In genomic region chr7:119685906-119686305, GRCh38 we compare ENCODE assay signal across 33 cellular contexts.
"Had no signal": no experiment of that assay in that cellular context is flagged by ENCODE, and none has a peak within 500 bp of the region (broad histone marks: within the 10 kb centered on the region; RNA-seq: fewer than 3 reads in every experiment).

No MANE protein-coding gene starts in this region.

- H3K27ac ChIP-seq: brain microvascular endothelial cell, esophagus muscularis mucosa, gastroesophageal sphincter, heart right ventricle, WERI-Rb-1 had no signal

- DNase-seq: activated B cell treated with CpG ODN at 0.5 μM for 24 hours; activated CD4-positive, alpha-beta T cell treated with anti-CD3 and anti-CD28 coated beads for 48 hours; activated CD4-positive, alpha-beta T cell treated with anti-CD3 and anti-CD28 coated beads, Interleukin-2, amount 50 U/mL, for 1 hour; activated CD4-positive, alpha-beta T cell treated with anti-CD3 and anti-CD28 coated beads, Interleukin-2, amount 50 U/mL, for 48 hours; activated CD8-positive, alpha-beta memory T cell treated with anti-CD3 and anti-CD28 coated beads for 24 hours; activated CD8-positive, alpha-beta T cell treated with anti-CD3 and anti-CD28 coated beads for 36 hours; activated effector memory CD4-positive, alpha-beta T cell treated with Interleukin-2 at 50 U/mL for 16 hours; activated gamma-delta T cell treated with Interleukin-2 at 50 U/mL for 16 hours; activated naive CD4-positive, alpha-beta T cell treated with anti-CD3 and anti-CD28 coated beads, Interleukin-2, amount 50 U/mL, for 16 hours; activated naive CD4-positive, alpha-beta T cell treated with Interleukin-2 at 50 U/mL for 16 hours; activated T-cell treated with anti-CD3 and anti-CD28 coated beads, Interleukin-2, amount 50 U/mL, for 4 hours; amniotic stem cell; anterior cingulate cortex; brain microvascular endothelial cell; cortex of kidney; dermis blood vessel endothelial cell; effector CD4-positive, alpha-beta T cell; effector memory CD8-positive, alpha-beta T cell; foreskin melanocyte; heart right ventricle; T-helper 1 cell; T-helper 17 cell; T1000; WERI-Rb-1 had no signal

- H3K27ac Mint-ChIP-seq: activated B cell treated with CpG ODN at 0.5 μM for 24 hours; activated CD8-positive, alpha-beta T cell treated with anti-CD3 and anti-CD28 coated beads for 36 hours; activated naive CD8-positive, alpha-beta T cell; activated T-helper 17 cell treated with anti-CD3 and anti-CD28 coated beads, Interleukin-2, amount 50 U/mL, for 72 hours; effector memory CD8-positive, alpha-beta T cell; T-helper 17 cell; T-helper 2 cell treated with Interferon-gamma antibody and Interleukin-4, amounts not matched to agents 5 μg/mL and 100 μg/mL, for 36 hours had no signal

- H3K4me3 Mint-ChIP-seq: activated B cell treated with CpG ODN at 0.5 μM for 24 hours; activated CD8-positive, alpha-beta T cell treated with anti-CD3 and anti-CD28 coated beads for 36 hours; activated naive CD8-positive, alpha-beta T cell; activated T-cell treated with anti-CD3 and anti-CD28 coated beads, Interleukin-2, amount 50 U/mL, for 4 hours; activated T-helper 17 cell treated with anti-CD3 and anti-CD28 coated beads, Interleukin-2, amount 50 U/mL, for 72 hours; effector memory CD8-positive, alpha-beta T cell; T-helper 17 cell; T-helper 2 cell treated with Interferon-gamma antibody and Interleukin-4, amounts not matched to agents 5 μg/mL and 100 μg/mL, for 36 hours had no signal

- H3K36me3 ChIP-seq: brain microvascular endothelial cell, esophagus muscularis mucosa, gastroesophageal sphincter, heart right ventricle, WERI-Rb-1 had no signal

- H3K9me3 ChIP-seq: esophagus muscularis mucosa, gastroesophageal sphincter, heart right ventricle had no signal

- H3K27me3 Mint-ChIP-seq: activated B cell treated with CpG ODN at 0.5 μM for 24 hours; activated CD8-positive, alpha-beta T cell treated with anti-CD3 and anti-CD28 coated beads for 36 hours; activated naive CD8-positive, alpha-beta T cell; activated T-helper 17 cell treated with anti-CD3 and anti-CD28 coated beads, Interleukin-2, amount 50 U/mL, for 72 hours; effector memory CD8-positive, alpha-beta T cell; T-helper 17 cell had no signal

- H3K4me3 ChIP-seq: esophagus muscularis mucosa, gastroesophageal sphincter, heart right ventricle had no signal

- ATAC-seq: activated CD4-positive, CD25-positive, alpha-beta regulatory T cell treated with anti-CD3 and anti-CD28 coated beads, Interleukin-2, amount 50 U/mL, for 24 hours; activated CD8-positive, alpha-beta T cell treated with anti-CD3 and anti-CD28 coated beads for 36 hours; activated T-cell treated with anti-CD3 and anti-CD28 coated beads, Interleukin-2, amount 50 U/mL, for 4 hours; activated T-helper 17 cell treated with anti-CD3 and anti-CD28 coated beads, Interleukin-2, amount 50 U/mL, for 72 hours; effector memory CD8-positive, alpha-beta T cell; gastroesophageal sphincter; heart right ventricle; T-helper 17 cell had no signal

- FAIRE-seq: astrocyte, bronchial epithelial cell, colon had no signal

- H3K4me1 Mint-ChIP-seq: activated B cell treated with CpG ODN at 0.5 μM for 24 hours; activated T-helper 17 cell treated with anti-CD3 and anti-CD28 coated beads, Interleukin-2, amount 50 U/mL, for 72 hours; T-helper 17 cell had no signal

- H3K36me3 Mint-ChIP-seq: activated naive CD8-positive, alpha-beta T cell had no signal

- H3K9me3 Mint-ChIP-seq: activated B cell treated with CpG ODN at 0.5 μM for 24 hours had no signal

- H3K27me3 ChIP-seq: brain microvascular endothelial cell, esophagus muscularis mucosa, gastroesophageal sphincter, heart right ventricle had no signal

- H3K4me1 ChIP-seq: esophagus muscularis mucosa, gastroesophageal sphincter, heart right ventricle had no signal
